8 cellular contexts compared by ENCODE assay signal in genomic region chr10:15168296-15168780, GRCh38. TPM values are rescaled to one million over a fixed set of nuclear protein-coding genes. Genes with fewer than 3 reads are reported as not detected.
A peak's percentile ranks its signal among the peaks of the same experiment; 100 is the strongest.
DNase-seq lines count a peak whose midpoint lies in the region; ATAC-seq, FAIRE-seq and TF ChIP-seq lines count a peak whose summit lies in the region.

TSS of gene NMT2 (minus strand) at chr10:15168693. CDS start at chr10:15168612, 81 bp downstream.

- no peak for TF ChIP-seq EP300 in A549 (IDR thresholded peaks at IDR 0.05)

- H3K79me1 ChIP-seq in mesenchymal stem cell (replicated peaks; ENCODE audit: low read length, poor library complexity, severe bottlenecking): no peaks in the 10 kb centered on the region

- H3K9ac ChIP-seq in mesenchymal stem cell (ENCODE audit: low read length): peak within 1 kb of the TSS; percentile 90

- H2AK5ac ChIP-seq in mesenchymal stem cell (ENCODE audit: low read length, severe bottlenecking): peak within 1 kb of the TSS; percentile 9

- H4K91ac ChIP-seq in mesenchymal stem cell (ENCODE audit: low read length): peak within 1 kb of the TSS; percentile 90

- no peaks in the 10 kb centered on the region for H3K36me3 ChIP-seq in ectodermal cell (ENCODE audit: control insufficient read depth, insufficient read depth, low read length)
- no peaks in the 10 kb centered on the region for H3K36me3 ChIP-seq in mesenchymal stem cell (ENCODE audit: control insufficient read depth in 1 of 2, insufficient read depth in 2 of 2, low read depth in 1 of 2, low read length in 2 of 2)
- no peaks in the 10 kb centered on the region for H3K36me3 ChIP-seq in thyroid gland

- H3K27me3 ChIP-seq in ectodermal cell (ENCODE audit: control insufficient read depth, insufficient read depth, low read length, poor library complexity, severe bottlenecking) (peaks cover 5% of the 10 kb centered on the region), mesenchymal stem cell (ENCODE audit: control insufficient read depth in 1 of 2, insufficient read depth in 1 of 2, low read length in 2 of 2) (no peaks in the 10 kb centered on the region), thyroid gland (no peaks in the 10 kb centered on the region)

- no peak; a peak in 1 of 5 replicates for TF ChIP-seq RAD21 in A549 (conservative IDR thresholded peaks at IDR 0.05 in 1 of 2, IDR thresholded peaks at IDR 0.05 in 1 of 2)

- 1% methylated on average over 33 of the region's 68 CpGs for WGBS in A549 (ENCODE audit: missing lambda C conversion rate)
- WGBS in ectodermal cell, 2 experiments: 0% methylated on average over 55 to 68 of the region's 68 CpGs
- WGBS in mesenchymal stem cell: 0% methylated on average over 27 of the region's 68 CpGs
- WGBS in thyroid gland, 2 donors: 0% methylated on average over 16 of the region's 68 CpGs; no CpG with 5 or more reads in 1 of the 2 donors

- H3K4me2 ChIP-seq in A549: peak within 1 kb of the TSS; percentile 89
- H3K4me2 ChIP-seq in mesenchymal stem cell (ENCODE audit: low read length, poor library complexity, severe bottlenecking): peak within 1 kb of the TSS; percentile 88

- H2BK120ac ChIP-seq in mesenchymal stem cell (ENCODE audit: low read depth, low read length): peak within 1 kb of the TSS; percentile 49

- H3K9me3 ChIP-seq in A549: no peaks in the 10 kb centered on the region
- H3K9me3 ChIP-seq in ectodermal cell (ENCODE audit: control insufficient read depth, low read length): no peaks in the 10 kb centered on the region
- H3K9me3 ChIP-seq in mesenchymal stem cell (ENCODE audit: control insufficient read depth, low read length): no peaks in the 10 kb centered on the region
- no peaks in the 10 kb centered on the region for H3K9me3 ChIP-seq in thyroid gland

- no peak for FAIRE-seq in A549 (lab: Jason Lieb, UNC)

- H3K4me3 ChIP-seq in A549 (peak within 1 kb of the TSS; percentile 90), LNCaP clone FGC (ENCODE audit: low read depth, low read length) (peak within 1 kb of the TSS; percentile 81), ectodermal cell (ENCODE audit: insufficient read depth, low read depth, low read length) (peak within 1 kb of the TSS; percentile 81), mesenchymal stem cell (ENCODE audit: insufficient read depth in 1 of 2, low read depth in 1 of 2, low read length in 2 of 2) (peak within 1 kb of the TSS; percentile 94 to 99), thyroid gland (replicated peaks in 1 of 3) (peak within 1 kb of the TSS; percentile 51 to 92 (median 69))

- peak within 1 kb of the TSS; percentile 19 to 75 for H3K4ac ChIP-seq in mesenchymal stem cell (ENCODE audit: low read depth in 1 of 2, low read length in 2 of 2)

- H3K4me1 ChIP-seq in A549 (peaks cover 19% of the 10 kb centered on the region), ectodermal cell (ENCODE audit: control insufficient read depth, insufficient read depth, low read length) (peaks cover 13% of the 10 kb centered on the region), mesenchymal stem cell (ENCODE audit: control insufficient read depth, insufficient read depth, low read depth, low read length) (peaks cover 5% of the 10 kb centered on the region), thyroid gland (peaks cover 3 to 5% of the 10 kb centered on the region in 2 donors)

- CTCF ChIA-PET in A549 (lab: Yijun Ruan, JAX): interaction anchor here (0.9 to 1.5 kb wide), 6 partner anchors 9 to 203 kb away, joined by 3 to 6 read pairs (median 4); partner anchors contain the start of gene FAM171A1

- peak within 1 kb of the TSS; percentile 89 to 90 for H3K18ac ChIP-seq in mesenchymal stem cell (ENCODE audit: low read depth in 1 of 2, low read length in 2 of 2)

- TF ChIP-seq CTCF in A549 (IDR thresholded peaks at IDR 0.05) (peak; percentile 30), LNCaP clone FGC (IDR thresholded peaks at IDR 0.05; ENCODE audit: control insufficient read depth, extremely low read depth, insufficient read depth) (peak; percentile 64), thyroid gland (IDR thresholded peaks at IDR 0.05) (peak in 2 of 6 experiments; percentile 44 to 51)

- intact Hi-C loops in thyroid gland (cut with DNase I): no loop called here

- peak within 1 kb of the TSS; percentile 57 to 98 for H3K14ac ChIP-seq in mesenchymal stem cell (ENCODE audit: low read length in 2 of 2)

- H3K23ac ChIP-seq in mesenchymal stem cell (ENCODE audit: low read length in 2 of 2): peak within 1 kb of the TSS; percentile 3 to 90

- H2BK15ac ChIP-seq in mesenchymal stem cell (ENCODE audit: low read depth, poor library complexity, severe bottlenecking): peak within 1 kb of the TSS; percentile 69

- peak; percentile 96 for TF ChIP-seq POLR2A in A549 (IDR thresholded peaks at IDR 0.05; ENCODE audit: low read length)
- peak; percentile 65 for TF ChIP-seq POLR2A in GM10847 (IDR thresholded peaks at IDR 0.05; ENCODE audit: extremely low read depth, insufficient read length)
- peak in 1 of 2 donors; percentile 95 for TF ChIP-seq POLR2A in thyroid gland (IDR thresholded peaks at IDR 0.05)

- H3K27ac ChIP-seq in A549: peak within 1 kb of the TSS; percentile 80 to 95
- H3K27ac ChIP-seq in ectodermal cell (ENCODE audit: insufficient read depth, low read depth, low read length, poor library complexity, severe bottlenecking): peak within 1 kb of the TSS; percentile 87
- H3K27ac ChIP-seq in mesenchymal stem cell (ENCODE audit: low read length, poor library complexity, severe bottlenecking): peak within 1 kb of the TSS; percentile 58
- H3K27ac ChIP-seq in thyroid gland: peak within 1 kb of the TSS; percentile 48 to 82 (median 74)

- peak within 1 kb of the TSS; percentile 97 for H2AFZ ChIP-seq in mesenchymal stem cell (ENCODE audit: low read depth, low read length)

- DNase-seq in A549 (ENCODE audit: low read depth in 1 of 2, low spot score in 1 of 2) (peak in 1 of 2 experiments; percentile 81), HCEC 1CT (peak; percentile 88), LNCaP clone FGC (ENCODE audit: low read depth) (peak; percentile 26), SK-N-DZ (ENCODE audit: low spot score) (peak; percentile 80), mesenchymal stem cell (peak; percentile 87), thyroid gland (peak; percentile 86 to 87)

- H2BK5ac ChIP-seq in mesenchymal stem cell (ENCODE audit: low read depth, low read length, poor library complexity, severe bottlenecking): peak within 1 kb of the TSS; percentile 84

- peak; percentile 91 to 92 for ATAC-seq in A549

- POLR2A ChIA-PET in A549 (lab: Yijun Ruan, JAX): interaction anchor here (0.6 to 1.3 kb wide), 11 partner anchors 12 to 290 kb away, joined by 3 to 9 read pairs (median 3); partner anchors contain the start of genes MEIG1 and RPP38

- H4K8ac ChIP-seq in mesenchymal stem cell (ENCODE audit: low read length): peak within 1 kb of the TSS; percentile 88

- peak within 1 kb of the TSS in 1 of 2 experiments; percentile 98 for H2BK12ac ChIP-seq in mesenchymal stem cell (ENCODE audit: low read length in 2 of 2)

TF ChIP-seq in A549, 52 proteins besides CTCF, POLR2A, EP300 and RAD21:
- TF ChIP-seq BCL3 (IDR thresholded peaks at IDR 0.05): peak; percentile 62; the same call in 2 of the 3 replicates
- TF ChIP-seq SMC3 (IDR thresholded peaks at IDR 0.05): peak; percentile 39; the same call in 2 of the 3 replicates
- TF ChIP-seq KDM1A (IDR thresholded peaks at IDR 0.05; ENCODE audit: low read depth): no peak
- TF ChIP-seq JUN (IDR thresholded peaks at IDR 0.05): peak; percentile 38 to 77; a peak in 2 of 5 replicates
- TF ChIP-seq PHF8 (IDR thresholded peaks at IDR 0.05; ENCODE audit: borderline replicate concordance, low read depth): peak; percentile 56; the same call in 1 of the 2 replicates
- TF ChIP-seq PBX3 (IDR thresholded peaks at IDR 0.05): no peak
- peak; percentile 80 for TF ChIP-seq MAX (IDR thresholded peaks at IDR 0.05)
- TF ChIP-seq CHD4 (IDR thresholded peaks at IDR 0.05; ENCODE audit: borderline replicate concordance): no peak
- no peak for TF ChIP-seq BHLHE40 (IDR thresholded peaks at IDR 0.05; ENCODE audit: low read depth, low read length)
- no peak for TF ChIP-seq HDAC2 (IDR thresholded peaks at IDR 0.05)

RNA-seq across cellular contexts. Expression of gene NMT2, which starts in this region (rescaled TPM):
- polyA plus RNA-seq in A549 (2011; rRNA removed) (13.1 and 14.7 TPM in 2 replicates), A549 (2017; fragmentation: RNase III; extraction: RNeasy Plus Mini Kit Qiagen cat#74134 plus additional on column Dnase treatment) (19.6 to 23.2 TPM (median 22.5 TPM) in 3 replicates)
- 9.0 and 9.3 TPM in 2 replicates for polyA plus RNA-seq in A549 (2012; cell fraction: cytosol; rRNA removed)
- polyA plus RNA-seq in A549 (2012; cell fraction: nucleus; rRNA removed): 5.6 and 16.5 TPM in 2 replicates
- polyA minus RNA-seq in A549 (2011; rRNA and poly(A)+ RNA removed): 5.5 and 7.5 TPM in 2 replicates
- 10.8 and 13.0 TPM in 2 replicates for polyA plus RNA-seq in SK-N-DZ (2014; cell fraction: cytosol; rRNA removed)
- polyA plus RNA-seq in SK-N-DZ (2014; cell fraction: nucleus; rRNA removed): 11.3 and 15.0 TPM in 2 replicates
- 35.6 TPM for polyA plus RNA-seq in ectodermal cell (2013, experiment 1 of 4)
- 38.4 TPM for polyA plus RNA-seq in ectodermal cell (2013, experiment 2 of 4)
- 27.5 TPM for polyA plus RNA-seq in ectodermal cell (2013, experiment 3 of 4)
- polyA plus RNA-seq in ectodermal cell (2013, experiment 4 of 4): 28.9 TPM
- polyA plus RNA-seq in mesenchymal stem cell (2013, experiment 1 of 2): 14.5 TPM
- polyA plus RNA-seq in mesenchymal stem cell (2013, experiment 2 of 2): 14.9 TPM
- total RNA-seq in thyroid gland: 10 to 100 TPM in 3 of 4 donors, 1 to 10 TPM in 1; 7.1 to 16.3 (median 11.7) TPM
